ENCODE assay signal across 18 cellular contexts in genomic region chr22:48880749-48881148, GRCh38.
"Had no signal": no experiment of that assay in that cellular context is flagged by ENCODE, and none has a peak within 500 bp of the region (broad histone marks: within the 10 kb centered on the region; RNA-seq: fewer than 3 reads in every experiment).

No MANE protein-coding gene starts in this region.

- H3K9me3 ChIP-seq: pancreas, thoracic aorta, transverse colon had no signal

- H3K4me3 ChIP-seq: coronary artery, neural progenitor cell, pancreas, thoracic aorta, transverse colon had no signal

- H3K9ac ChIP-seq: neural progenitor cell had no signal

- H3K27ac ChIP-seq: coronary artery, neural progenitor cell, pancreas, thoracic aorta, transverse colon had no signal

- FAIRE-seq: pancreas had no signal

- H3K36me3 ChIP-seq: neural progenitor cell, pancreas, thoracic aorta, transverse colon had no signal

- ATAC-seq: natural killer cell treated with Interleukin-12 subunit alpha and Interleukin-12 subunit beta and Interleukin-15 and Interleukin-18, amount 100 ng/mL, for 72 hours; pancreas; right cardiac atrium; stimulated activated naive B cell treated with anti-CD40 and anti-IgM and Interleukin-4, amounts not matched to agents 10 μg/mL and 1 μg/mL and 100 μg/mL, for 72 hours; stimulated activated naive CD8-positive, alpha-beta T cell treated with anti-CD3 and anti-CD28 coated beads, Interleukin-15, amount 100 ng/mL, for 72 hours had no signal

- DNase-seq: caudate nucleus; effector CD4-positive, alpha-beta T cell; foreskin melanocyte; hippocampal formation; islet precursor cell; nucleus accumbens; right cardiac atrium; stimulated activated CD4-positive, alpha-beta T cell treated with anti-CD3 and anti-CD28 coated beads, Interleukin-15, amount 100 ng/mL, for 24 hours; stimulated activated CD4-positive, alpha-beta T cell treated with anti-CD3 and anti-CD28 coated beads, Interleukin-1b, Interleukin-23, amount 100 ng/mL, for 48 hours; stimulated activated CD4-positive, alpha-beta T cell treated with anti-CD3 and anti-CD28 coated beads, Interleukin-4, amount 100 ng/mL, for 4 hours; stimulated activated naive B cell treated with anti-CD40 and anti-IgM and Interleukin-4, amounts not matched to agents 10 μg/mL and 1 μg/mL and 100 μg/mL, for 72 hours; stimulated activated naive CD8-positive, alpha-beta T cell treated with anti-CD3 and anti-CD28 coated beads, Interleukin-15, amount 100 ng/mL, for 72 hours; transverse colon had no signal

- H3K4me1 ChIP-seq: neural progenitor cell, pancreas, transverse colon had no signal
